17 cellular contexts compared by ENCODE assay signal in genomic region chr1:4180066-4180735, GRCh38.
DNase-seq lines count a peak whose midpoint lies in the region; ATAC-seq and TF ChIP-seq lines count a peak whose summit lies in the region.
"Had no signal": no experiment of that assay in that cellular context is flagged by ENCODE, and none has a peak within 500 bp of the region (broad histone marks: within the 10 kb centered on the region; RNA-seq: fewer than 3 reads in every experiment).

No MANE protein-coding gene starts in this region.

- no peaks in the 10 kb centered on the region for H3K9me3 ChIP-seq in HAP-1
- H3K9me3 ChIP-seq in mammary epithelial cell (replicated peaks; ENCODE audit: insufficient read depth, low read length), result peaks cover 26% of the 10 kb centered on the region

- H3K4me1 ChIP-seq in mesendoderm (ENCODE audit: control insufficient read depth, low read depth, low read length) (no peaks in the 10 kb centered on the region), HAP-1 (no peaks in the 10 kb centered on the region), mammary epithelial cell (ENCODE audit: insufficient read depth, low read length) (no peaks in the 10 kb centered on the region)

- no TSS peak for BruUV-seq in mammary epithelial cell (replicated peaks; lab: Mats Ljungman, UMichigan)

- no peaks in the 10 kb centered on the region for H3K27me3 ChIP-seq in mesendoderm (ENCODE audit: insufficient read depth, low read length, poor library complexity)
- no peaks in the 10 kb centered on the region for H3K27me3 ChIP-seq in HAP-1 (ENCODE audit: low read depth)
- H3K27me3 ChIP-seq in mammary epithelial cell (ENCODE audit: insufficient read depth, low read length), result no peaks in the 10 kb centered on the region

- dilution Hi-C loops in mammary epithelial cell (cut with HindIII; ENCODE audit: low sequenced_read_pairs), result no loop called here

- no peak overlapping the region for H4K8ac ChIP-seq in mesendoderm (ENCODE audit: low read depth, low read length)

- WGBS in mesendoderm (ENCODE audit: extremely low coverage, insufficient coverage, low lambda C conversion rate), result no CpG with 5 or more reads among the region's 5 CpGs
- WGBS in mammary epithelial cell (ENCODE audit: low coverage, missing lambda C conversion rate), result 10% methylated on average over 5 of the region's 5 CpGs

- H2BK120ac ChIP-seq in mesendoderm (ENCODE audit: low read depth, low read length), result no peak overlapping the region

- POLR2A ChIA-PET in activated CD8-positive, alpha-beta T cell treated with anti-CD3 and anti-CD28 coated beads for 36 hours (lab: Charles Lee), result no interaction called here
- POLR2A ChIA-PET in activated CD8-positive, alpha-beta T cell treated with anti-CD3 and anti-CD28 coated beads, Interleukin-2, amount 10 ng/mL, durations not matched to agents 7 days and 5 days (lab: Charles Lee), result no interaction called here

- DNase-seq in activated CD8-positive, alpha-beta T cell treated with anti-CD3 and anti-CD28 coated beads for 36 hours, result peak; percentile 38
- no peak for DNase-seq in activated CD8-positive, alpha-beta T cell treated with anti-CD3 and anti-CD28 coated beads, Interleukin-2, amount 10 ng/mL, durations not matched to agents 7 days and 5 days
- DNase-seq in AG20443 (ENCODE audit: low spot score), result peak; percentile 1
- peak; percentile 72 for DNase-seq in SW480 (ENCODE audit: low spot score)
- peak; percentile 17 for DNase-seq in mesendoderm
- DNase-seq in HAP-1 (ENCODE audit: low spot score in 2 of 2), result no peak
- no peak for DNase-seq in mammary epithelial cell
- DNase-seq: CD8-positive, alpha-beta memory T cell; KG1; NCI-H1105 treated with DMSO at 0.1 percent for 48 hours; NCI-H1694; NCI-H2107; NCI-H2227 treated with DMSO at 0.1 percent for 48 hours; NCI-H510A treated with DMSO at 0.1 percent for 48 hours; NCI-H82; SHP77 had no signal

- H3K36me3 ChIP-seq in mesendoderm (ENCODE audit: control insufficient read depth, insufficient read depth, low read length) (no peaks in the 10 kb centered on the region), HAP-1 (replicated peaks) (no peaks in the 10 kb centered on the region), mammary epithelial cell (ENCODE audit: insufficient read depth, low read length) (no peaks in the 10 kb centered on the region)

- ATAC-seq in activated CD8-positive, alpha-beta T cell treated with anti-CD3 and anti-CD28 coated beads for 36 hours, result peak; percentile 65
- no peak for ATAC-seq in activated CD8-positive, alpha-beta T cell treated with anti-CD3 and anti-CD28 coated beads, Interleukin-2, amount 10 ng/mL, durations not matched to agents 7 days and 5 days
- ATAC-seq: HepG2 had no signal

- H3K27ac Mint-ChIP-seq in activated CD8-positive, alpha-beta T cell treated with anti-CD3 and anti-CD28 coated beads for 36 hours, result no peak overlapping the region
- H3K27ac Mint-ChIP-seq in activated CD8-positive, alpha-beta T cell treated with anti-CD3 and anti-CD28 coated beads, Interleukin-2, amount 10 ng/mL, durations not matched to agents 7 days and 5 days, result no peak overlapping the region
- H3K27ac Mint-ChIP-seq: CD8-positive, alpha-beta memory T cell had no signal

- H3K79me1 ChIP-seq in mesendoderm (ENCODE audit: low read length), result no peaks in the 10 kb centered on the region

- no peak for TF ChIP-seq CTCF in activated CD8-positive, alpha-beta T cell treated with anti-CD3 and anti-CD28 coated beads for 36 hours (IDR thresholded peaks at IDR 0.05)
- TF ChIP-seq CTCF in mammary epithelial cell (conservative IDR thresholded peaks at IDR 0.05 in 1 of 2, IDR thresholded peaks at IDR 0.05 in 1 of 2; ENCODE audit: extremely low read depth in 1 of 2, insufficient read depth in 1 of 2, low read depth in 1 of 2, low read length in 2 of 2), result no peak

- no peak overlapping the region for H3K56ac ChIP-seq in mesendoderm (ENCODE audit: low read length)

- no peak overlapping the region for H4K5ac ChIP-seq in mesendoderm (ENCODE audit: low read length)

- H3K23ac ChIP-seq in mesendoderm (ENCODE audit: low read length), result no peak overlapping the region

- no peak overlapping the region for H3K9ac ChIP-seq in mesendoderm (ENCODE audit: low read length)
- no peak overlapping the region for H3K9ac ChIP-seq in mammary epithelial cell (ENCODE audit: insufficient read depth, low read length)

- intact Hi-C loops in activated CD8-positive, alpha-beta T cell treated with anti-CD3 and anti-CD28 coated beads for 36 hours (cut with micrococcal nuclease), result no loop called here
- intact Hi-C loops in mammary epithelial cell (cut with micrococcal nuclease), result no loop called here

- H2AFZ ChIP-seq in mammary epithelial cell (ENCODE audit: low read depth, low read length), result no peak overlapping the region

- CTCF ChIA-PET in activated CD8-positive, alpha-beta T cell treated with anti-CD3 and anti-CD28 coated beads for 36 hours (lab: Charles Lee), result no interaction called here
- CTCF ChIA-PET in activated CD8-positive, alpha-beta T cell treated with anti-CD3 and anti-CD28 coated beads, Interleukin-2, amount 10 ng/mL, durations not matched to agents 7 days and 5 days (lab: Charles Lee), result no interaction called here
- CTCF ChIA-PET in mammary epithelial cell (lab: Charles Lee; ENCODE audit: low non-redundant PET), result no interaction called here

- H2BK15ac ChIP-seq in mesendoderm (replicated peaks; ENCODE audit: low read depth), result no peak overlapping the region

- no peaks in the 10 kb centered on the region for H3K36me3 Mint-ChIP-seq in activated CD8-positive, alpha-beta T cell treated with anti-CD3 and anti-CD28 coated beads for 36 hours (ENCODE audit: low read depth)
- H3K36me3 Mint-ChIP-seq in activated CD8-positive, alpha-beta T cell treated with anti-CD3 and anti-CD28 coated beads, Interleukin-2, amount 10 ng/mL, durations not matched to agents 7 days and 5 days (ENCODE audit: low read depth), result no peaks in the 10 kb centered on the region
- H3K36me3 Mint-ChIP-seq: CD8-positive, alpha-beta memory T cell had no signal

- H3K4me1 Mint-ChIP-seq in activated CD8-positive, alpha-beta T cell treated with anti-CD3 and anti-CD28 coated beads for 36 hours (ENCODE audit: low read depth), result peaks cover 3% of the 10 kb centered on the region
- H3K4me1 Mint-ChIP-seq in activated CD8-positive, alpha-beta T cell treated with anti-CD3 and anti-CD28 coated beads, Interleukin-2, amount 10 ng/mL, durations not matched to agents 7 days and 5 days (ENCODE audit: low read depth), result peaks cover 11% of the 10 kb centered on the region
- H3K4me1 Mint-ChIP-seq: CD8-positive, alpha-beta memory T cell had no signal

- H3K4me2 ChIP-seq in mesendoderm (ENCODE audit: low read length), result no peak overlapping the region
- no peak overlapping the region for H3K4me2 ChIP-seq in mammary epithelial cell (ENCODE audit: insufficient read depth, low read depth, low read length)

- H3K9me3 Mint-ChIP-seq in activated CD8-positive, alpha-beta T cell treated with anti-CD3 and anti-CD28 coated beads for 36 hours, result no peaks in the 10 kb centered on the region
- H3K9me3 Mint-ChIP-seq in activated CD8-positive, alpha-beta T cell treated with anti-CD3 and anti-CD28 coated beads, Interleukin-2, amount 10 ng/mL, durations not matched to agents 7 days and 5 days (ENCODE audit: insufficient read depth), result no peaks in the 10 kb centered on the region
- H3K9me3 Mint-ChIP-seq: CD8-positive, alpha-beta memory T cell had no signal

- no peak overlapping the region for H3K4me3 ChIP-seq in mesendoderm (ENCODE audit: low read length)
- H3K4me3 ChIP-seq in HAP-1, result no peak overlapping the region
- H3K4me3 ChIP-seq in mammary epithelial cell (replicated peaks in 1 of 3; ENCODE audit: insufficient read depth in 1 of 3, low read depth in 2 of 3, low read length in 3 of 3), result no peak overlapping the region

- no peaks in the 10 kb centered on the region for H4K20me1 ChIP-seq in mammary epithelial cell (ENCODE audit: insufficient read depth, low read length)

- H3K4me3 Mint-ChIP-seq in activated CD8-positive, alpha-beta T cell treated with anti-CD3 and anti-CD28 coated beads for 36 hours, result no peak overlapping the region
- H3K4me3 Mint-ChIP-seq in activated CD8-positive, alpha-beta T cell treated with anti-CD3 and anti-CD28 coated beads, Interleukin-2, amount 10 ng/mL, durations not matched to agents 7 days and 5 days, result no peak overlapping the region
- H3K4me3 Mint-ChIP-seq: CD8-positive, alpha-beta memory T cell had no signal

- H3K27ac ChIP-seq in mesendoderm (ENCODE audit: low read depth, low read length), result no peak overlapping the region
- H3K27ac ChIP-seq in mammary epithelial cell (ENCODE audit: insufficient read depth, low read depth, low read length), result no peak overlapping the region

- H3K79me2 ChIP-seq in mesendoderm (ENCODE audit: control insufficient read depth, insufficient read depth, low read length) (no peaks in the 10 kb centered on the region), mammary epithelial cell (ENCODE audit: insufficient read depth, low read length) (no peaks in the 10 kb centered on the region)

- no peak overlapping the region for H2AK5ac ChIP-seq in mesendoderm (ENCODE audit: low read length)

- no peak overlapping the region for H3K18ac ChIP-seq in mesendoderm (ENCODE audit: low read length)

- H3K27me3 Mint-ChIP-seq in activated CD8-positive, alpha-beta T cell treated with anti-CD3 and anti-CD28 coated beads for 36 hours, result no peaks in the 10 kb centered on the region
- H3K27me3 Mint-ChIP-seq in activated CD8-positive, alpha-beta T cell treated with anti-CD3 and anti-CD28 coated beads, Interleukin-2, amount 10 ng/mL, durations not matched to agents 7 days and 5 days (ENCODE audit: low read depth), result no peaks in the 10 kb centered on the region

- no peak overlapping the region for H2BK5ac ChIP-seq in mesendoderm (ENCODE audit: low read length)

- H3K4ac ChIP-seq in mesendoderm (ENCODE audit: low read depth, low read length), result no peak overlapping the region

- in situ Hi-C loops in HAP-1 (cut with MboI; ENCODE audit: low sequenced_read_pairs), result no loop called here
- in situ Hi-C loops in mammary epithelial cell (cut with MboI; ENCODE audit: low sequenced_read_pairs in 2 of 2), result no loop called here

Comparison
In these comparisons a context has a peak if more than half of its experiments do, and no peak if none do; other contexts are left out.
1. DNase-seq: peak in activated CD8-positive, alpha-beta T cell treated with anti-CD3 and anti-CD28 coated beads for 36 hours (single experiment), AG20443 (single experiment), SW480 (single experiment) and mesendoderm (single experiment); none in activated CD8-positive, alpha-beta T cell treated with anti-CD3 and anti-CD28 coated beads, Interleukin-2, amount 10 ng/mL, durations not matched to agents 7 days and 5 days (single experiment), HAP-1 (0 of 2) and mammary epithelial cell (single experiment).